Comparison of ENCODE assay signal across 11 cellular contexts in genomic region chr6:35427851-35428321, GRCh38. TPM values are rescaled to one million over a fixed set of nuclear protein-coding genes. Genes with fewer than 3 reads are reported as not detected.
A peak's percentile ranks its signal among the peaks of the same experiment; 100 is the strongest.
DNase-seq lines count a peak whose midpoint lies in the region; TF ChIP-seq lines count a peak whose summit lies in the region.
"Had no signal": no experiment of that assay in that cellular context is flagged by ENCODE, and none has a peak within 500 bp of the region (broad histone marks: within the 10 kb centered on the region; RNA-seq: fewer than 3 reads in every experiment).

No MANE protein-coding gene starts in this region.

- peaks cover 34% of the 10 kb centered on the region for H3K4me1 ChIP-seq in fibroblast of lung (ENCODE audit: control insufficient read depth, extremely low read depth, insufficient read depth, low read length)

- H3K27me3 ChIP-seq in H7 (ENCODE audit: control insufficient read depth, insufficient read depth, low read length): no peaks in the 10 kb centered on the region
- no peaks in the 10 kb centered on the region for H3K27me3 ChIP-seq in fibroblast of lung (ENCODE audit: control insufficient read depth, insufficient read depth, low read length)
- H3K27me3 ChIP-seq: heart right ventricle had no signal

- H3K9me3 ChIP-seq in fibroblast of lung (ENCODE audit: control insufficient read depth, insufficient read depth, low read depth, low read length): no peaks in the 10 kb centered on the region

- peak overlapping the region; percentile 82 for H3K27ac ChIP-seq in fibroblast of lung (ENCODE audit: insufficient read depth, low read length)
- H3K27ac ChIP-seq: heart right ventricle had no signal

- no peak overlapping the region for H3K4me2 ChIP-seq in fibroblast of lung (ENCODE audit: extremely low read depth, insufficient read depth, low read length)

- TF ChIP-seq CTCF in WI38 (IDR thresholded peaks at IDR 0.05; ENCODE audit: low read depth, low read length) (no peak), fibroblast of lung (conservative IDR thresholded peaks at IDR 0.05 in 1 of 2, IDR thresholded peaks at IDR 0.05 in 1 of 2; ENCODE audit: low read depth in 1 of 2, low read length in 2 of 2) (no peak)

- peak; percentile 72 for DNase-seq in H7
- DNase-seq in fibroblast of lung (ENCODE audit: low read depth in 2 of 2): peak; percentile 86 to 87
- peak; percentile 44 for DNase-seq in skeletal muscle cell (ENCODE audit: low read depth)
- DNase-seq in HK-2 (ENCODE audit: unreplicated experiment): no peak
- DNase-seq in activated CD4-positive, alpha-beta T cell treated with anti-CD3 and anti-CD28 coated beads for 1 hour: no peak
- DNase-seq in activated effector memory CD4-positive, alpha-beta T cell treated with Interleukin-2 at 50 U/mL for 16 hours: no peak
- DNase-seq: activated CD4-positive, alpha-beta T cell treated with anti-CD3 and anti-CD28 coated beads, Interleukin-2, amount 50 U/mL, for 1 hour; heart right ventricle; NCI-H187 treated with DMSO at 0.1 percent for 48 hours; NCI-H524 treated with DMSO at 0.1 percent for 48 hours had no signal

- no peaks in the 10 kb centered on the region for H4K20me1 ChIP-seq in fibroblast of lung (ENCODE audit: control insufficient read depth, extremely low read depth, insufficient read depth, low read length)

- H3K9ac ChIP-seq in fibroblast of lung (ENCODE audit: insufficient read depth, low read length): peak overlapping the region; percentile 3

- no peaks in the 10 kb centered on the region; the same call in none of the 2 replicates for H3K36me3 ChIP-seq in H7 (replicated peaks; ENCODE audit: control insufficient read depth, insufficient read depth, low read length)
- H3K36me3 ChIP-seq in fibroblast of lung (ENCODE audit: control insufficient read depth, insufficient read depth, low read length): peaks cover 20% of the 10 kb centered on the region

- no peaks in the 10 kb centered on the region for H3K79me2 ChIP-seq in fibroblast of lung (ENCODE audit: control insufficient read depth, insufficient read depth, low read length)

- H3K4me3 ChIP-seq in H7 (ENCODE audit: insufficient read depth, low read depth, low read length): no peak overlapping the region
- peak overlapping the region; percentile 34 for H3K4me3 ChIP-seq in WI38 (ENCODE audit: low read depth, low read length)
- no peak overlapping the region for H3K4me3 ChIP-seq in fibroblast of lung (replicated peaks in 1 of 4; ENCODE audit: control extremely low read depth in 1 of 4, insufficient read depth in 1 of 4, low read depth in 3 of 4, low read length in 4 of 4)
- no peak overlapping the region for H3K4me3 ChIP-seq in skeletal muscle cell (ENCODE audit: low read depth, low read length)
- H3K4me3 ChIP-seq: heart right ventricle had no signal

- no peak overlapping the region for H2AFZ ChIP-seq in fibroblast of lung (ENCODE audit: low read length)

RNA-seq across cellular contexts. Expression of gene FANCE, which starts 24.3 kb away (rescaled TPM):
- 18.7 and 22.8 TPM in 2 replicates for total RNA-seq in H7 (2014; rRNA removed; shearing (Covaris generic))
- total RNA-seq in fibroblast of lung: 10.3 and 10.7 TPM in 2 replicates
- 3.2 and 6.9 TPM in 2 replicates for polyA plus RNA-seq in fibroblast of lung
- 2.6 and 6.2 TPM in 2 replicates for polyA plus RNA-seq in fibroblast of lung (2012)
- 3.4 and 12.9 TPM in 2 replicates for polyA minus RNA-seq in fibroblast of lung (ENCODE audit: low replicate concordance)

RNA-seq across cellular contexts. Expression of gene RPL10A, which starts 40.3 kb away (rescaled TPM):
- 2,080 and 2,249 TPM in 2 replicates for total RNA-seq in H7 (2014; rRNA removed; shearing (Covaris generic))
- total RNA-seq in fibroblast of lung: 1,754 and 2,463 TPM in 2 replicates
- polyA plus RNA-seq in fibroblast of lung: 1,911 and 1,987 TPM in 2 replicates
- 1,928 and 1,990 TPM in 2 replicates for polyA plus RNA-seq in fibroblast of lung (2012)
- 961 and 1,095 TPM in 2 replicates for polyA minus RNA-seq in fibroblast of lung (ENCODE audit: low replicate concordance)

Comparison
In these comparisons a context has a peak if more than half of its experiments do, and no peak if none do; other contexts are left out.
1. DNase-seq: peak in H7 (single experiment), fibroblast of lung (2 of 2) and skeletal muscle cell (single experiment); none in HK-2 (single experiment), activated CD4-positive, alpha-beta T cell treated with anti-CD3 and anti-CD28 coated beads for 1 hour (single experiment) and activated effector memory CD4-positive, alpha-beta T cell treated with Interleukin-2 at 50 U/mL for 16 hours (single experiment).